Comparison of ENCODE assay signal across 17 cellular contexts in the genomic region with DNA sequence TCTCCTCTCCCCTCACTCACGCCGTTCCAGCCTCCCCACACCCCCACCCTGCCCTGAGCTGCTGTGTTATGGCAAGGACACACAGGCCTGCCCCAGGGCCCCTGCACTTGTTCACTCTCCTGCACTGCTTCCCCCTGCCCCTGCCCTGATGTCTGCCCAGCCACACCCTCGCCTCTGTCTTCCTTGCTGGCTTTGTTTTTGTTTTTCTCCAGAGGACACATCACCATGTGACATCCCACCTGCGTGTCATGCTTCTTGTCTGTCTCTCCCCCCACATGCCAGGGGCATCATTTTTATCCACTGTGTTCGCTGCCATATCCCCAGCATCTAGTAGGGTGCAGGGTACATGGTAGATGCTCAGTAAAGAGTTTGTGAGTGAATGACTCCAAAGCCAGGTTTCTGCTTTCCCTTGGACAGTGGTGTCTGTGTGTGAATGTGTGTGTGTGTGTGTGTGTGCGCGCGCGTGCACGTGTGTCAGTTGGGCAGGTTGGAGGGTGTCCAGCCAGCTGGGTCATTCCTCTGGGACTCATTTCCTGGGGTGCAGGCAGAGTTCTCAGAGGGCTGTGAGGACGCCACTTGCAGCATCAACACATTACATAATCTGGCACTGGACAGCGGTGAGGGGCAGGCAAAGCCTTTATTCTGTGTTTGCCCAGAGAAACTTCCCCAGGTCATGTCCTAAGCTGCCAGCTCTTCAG.
"Had no signal": no experiment of that assay in that cellular context is flagged by ENCODE, and none has a peak within 500 bp of the region (broad histone marks: within the 10 kb centered on the region; RNA-seq: fewer than 3 reads in every experiment).

No MANE protein-coding gene starts in this region.

- DNase-seq: activated CD4-positive, alpha-beta memory T cell treated with anti-CD3 and anti-CD28 coated beads, Interleukin-2, amount 10 ng/mL, durations not matched to agents 7 days and 5 days; activated CD4-positive, alpha-beta T cell treated with anti-CD3 and anti-CD28 coated beads for 48 hours; activated CD4-positive, CD25-positive, alpha-beta regulatory T cell; activated CD8-positive, alpha-beta memory T cell treated with anti-CD3 and anti-CD28 coated beads, Interleukin-2, amount 10 ng/mL, durations not matched to agents 7 days and 5 days; activated naive CD4-positive, alpha-beta T cell treated with Interleukin-2 at 50 U/mL for 16 hours; activated naive CD8-positive, alpha-beta T cell treated with anti-CD3 and anti-CD28 coated beads, Interleukin-2, amount 10 ng/mL, durations not matched to agents 7 days and 5 days; body of pancreas; dorsolateral prefrontal cortex; left ventricle myocardium superior; mesenchymal stem cell; naive thymus-derived CD8-positive, alpha-beta T cell; uterus had no signal

- FAIRE-seq: frontal cortex had no signal

- ATAC-seq: activated CD8-positive, alpha-beta memory T cell treated with anti-CD3 and anti-CD28 coated beads, Interleukin-2, amount 10 ng/mL, durations not matched to agents 7 days and 5 days; activated T-helper 17 cell treated with anti-CD3 and anti-CD28 coated beads, Interleukin-2, amount 50 U/mL, for 72 hours; body of pancreas; left ventricle myocardium superior; naive thymus-derived CD8-positive, alpha-beta T cell had no signal

- H3K4me1 ChIP-seq: body of pancreas, tibial nerve, uterus had no signal

- H3K27ac ChIP-seq: body of pancreas, dorsolateral prefrontal cortex, epithelial cell of prostate, skin epidermis, tibial nerve, uterus had no signal

- H3K36me3 ChIP-seq: tibial nerve, uterus had no signal

- H3K9me3 ChIP-seq: body of pancreas, tibial nerve, uterus had no signal

- H3K4me3 ChIP-seq: body of pancreas, dorsolateral prefrontal cortex, skin epidermis, tibial nerve, uterus had no signal

- H3K27me3 ChIP-seq: body of pancreas, dorsolateral prefrontal cortex, tibial nerve, uterus had no signal
